In the genomic region with DNA sequence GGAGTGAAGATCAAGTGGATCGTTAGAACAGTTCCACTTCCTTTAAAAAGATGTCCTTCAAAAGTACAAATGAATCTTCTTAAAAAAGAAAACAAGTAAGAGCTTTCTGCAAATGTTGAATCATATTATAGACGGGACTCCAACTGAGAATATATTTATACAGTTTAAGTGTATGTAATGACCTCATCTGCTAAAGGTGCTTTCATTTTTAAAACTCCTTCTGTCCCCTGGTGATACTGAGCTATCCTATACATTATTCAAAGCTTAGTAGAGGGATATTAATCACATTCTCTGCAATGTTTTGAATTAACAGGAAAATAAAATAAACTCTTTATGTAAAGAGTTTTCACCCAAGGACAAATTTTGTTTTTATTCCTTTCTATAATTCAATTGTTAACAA, we compare ENCODE assay signal across 25 cellular contexts.
"Had no signal": no experiment of that assay in that cellular context is flagged by ENCODE, and none has a peak within 500 bp of the region (broad histone marks: within the 10 kb centered on the region; RNA-seq: fewer than 3 reads in every experiment).

No MANE protein-coding gene starts in this region.

- H3K27ac Mint-ChIP-seq: activated B cell treated with CpG ODN at 0.5 μM for 24 hours; activated CD4-positive, alpha-beta T cell treated with anti-CD3 and anti-CD28 coated beads for 36 hours; activated naive CD4-positive, alpha-beta T cell treated with anti-CD3 and anti-CD28 coated beads, Interleukin-2, amount 50 U/mL, for 72 hours; activated T-cell treated with anti-CD3 and anti-CD28 coated beads, Interleukin-2, amount 50 U/mL, for 24 hours; activated T-helper 17 cell treated with anti-CD3 and anti-CD28 coated beads, Interleukin-2, amount 50 U/mL, for 72 hours; endodermal cell; nephron progenitor cell; stimulated activated naive B cell treated with anti-CD40 and anti-IgM and Interleukin-4, amounts not matched to agents 10 μg/mL and 1 μg/mL and 100 μg/mL, for 72 hours had no signal

- H3K36me3 ChIP-seq: gastroesophageal sphincter, left ventricle myocardium inferior, uterus had no signal

- H3K9me3 ChIP-seq: gastroesophageal sphincter, left ventricle myocardium inferior, uterus had no signal

- H3K27me3 Mint-ChIP-seq: activated B cell treated with CpG ODN at 0.5 μM for 24 hours; activated CD4-positive, alpha-beta T cell treated with anti-CD3 and anti-CD28 coated beads for 36 hours; activated T-cell treated with anti-CD3 and anti-CD28 coated beads, Interleukin-2, amount 50 U/mL, for 24 hours; activated T-helper 17 cell treated with anti-CD3 and anti-CD28 coated beads, Interleukin-2, amount 50 U/mL, for 72 hours; central memory CD8-positive, alpha-beta T cell; stimulated activated naive B cell treated with anti-CD40 and anti-IgM and Interleukin-4, amounts not matched to agents 10 μg/mL and 1 μg/mL and 100 μg/mL, for 72 hours had no signal

- H3K27me3 ChIP-seq: gastroesophageal sphincter, uterus had no signal

- H3K4me3 ChIP-seq: gastroesophageal sphincter, left ventricle myocardium inferior, uterus had no signal

- H3K4me3 Mint-ChIP-seq: activated B cell treated with CpG ODN at 0.5 μM for 24 hours; activated CD4-positive, alpha-beta T cell treated with anti-CD3 and anti-CD28 coated beads for 36 hours; activated T-cell treated with anti-CD3 and anti-CD28 coated beads, Interleukin-2, amount 50 U/mL, for 24 hours; activated T-helper 17 cell treated with anti-CD3 and anti-CD28 coated beads, Interleukin-2, amount 50 U/mL, for 72 hours; central memory CD8-positive, alpha-beta T cell; endodermal cell; nephron progenitor cell; stimulated activated naive B cell treated with anti-CD40 and anti-IgM and Interleukin-4, amounts not matched to agents 10 μg/mL and 1 μg/mL and 100 μg/mL, for 72 hours had no signal

- H3K27ac ChIP-seq: epithelial cell of prostate, gastroesophageal sphincter, left ventricle myocardium inferior, uterus had no signal

- H3K36me3 Mint-ChIP-seq: activated naive CD4-positive, alpha-beta T cell treated with anti-CD3 and anti-CD28 coated beads, Interleukin-2, amount 50 U/mL, for 72 hours; stimulated activated naive B cell treated with anti-CD40 and anti-IgM and Interleukin-4, amounts not matched to agents 10 μg/mL and 1 μg/mL and 100 μg/mL, for 72 hours had no signal

- FAIRE-seq: colon, small intestine had no signal

- H3K4me1 ChIP-seq: gastroesophageal sphincter, left ventricle myocardium inferior, uterus had no signal

- H3K9me3 Mint-ChIP-seq: activated B cell treated with CpG ODN at 0.5 μM for 24 hours; endodermal cell; nephron progenitor cell; stimulated activated naive B cell treated with anti-CD40 and anti-IgM and Interleukin-4, amounts not matched to agents 10 μg/mL and 1 μg/mL and 100 μg/mL, for 72 hours had no signal

- H3K4me1 Mint-ChIP-seq: activated B cell treated with CpG ODN at 0.5 μM for 24 hours; activated CD4-positive, alpha-beta T cell treated with anti-CD3 and anti-CD28 coated beads for 36 hours; activated T-helper 17 cell treated with anti-CD3 and anti-CD28 coated beads, Interleukin-2, amount 50 U/mL, for 72 hours; central memory CD8-positive, alpha-beta T cell; endodermal cell; nephron progenitor cell; stimulated activated naive B cell treated with anti-CD40 and anti-IgM and Interleukin-4, amounts not matched to agents 10 μg/mL and 1 μg/mL and 100 μg/mL, for 72 hours had no signal

- DNase-seq: activated B cell treated with CpG ODN at 0.5 μM for 24 hours; activated CD4-positive, alpha-beta T cell treated with anti-CD3 and anti-CD28 coated beads for 36 hours; activated CD4-positive, alpha-beta T cell treated with anti-CD3 and anti-CD28 coated beads, Interleukin-2, amount 50 U/mL, for 4 hours; activated CD8-positive, alpha-beta memory T cell treated with anti-CD3 and anti-CD28 coated beads for 24 hours; activated CD8-positive, alpha-beta memory T cell treated with anti-CD3 and anti-CD28 coated beads, Interleukin-2, amount 50 U/mL, for 4 hours; activated T-cell treated with anti-CD3 and anti-CD28 coated beads, Interleukin-2, amount 50 U/mL, for 24 hours; aorta; endodermal cell; head of caudate nucleus; hypothalamus; left ventricle myocardium inferior; nephron progenitor cell; nucleus accumbens; small intestine; stimulated activated CD8-positive, alpha-beta memory T cell treated with anti-CD3 and anti-CD28 coated beads, Interleukin-4, amount 100 ng/mL, for 48 hours; stimulated activated naive B cell treated with anti-CD40 and anti-IgM and Interleukin-4, amounts not matched to agents 10 μg/mL and 1 μg/mL and 100 μg/mL, for 72 hours; T1000; trophoblast cell; uterus had no signal
